8 cellular contexts compared by ENCODE assay signal in the genomic region with DNA sequence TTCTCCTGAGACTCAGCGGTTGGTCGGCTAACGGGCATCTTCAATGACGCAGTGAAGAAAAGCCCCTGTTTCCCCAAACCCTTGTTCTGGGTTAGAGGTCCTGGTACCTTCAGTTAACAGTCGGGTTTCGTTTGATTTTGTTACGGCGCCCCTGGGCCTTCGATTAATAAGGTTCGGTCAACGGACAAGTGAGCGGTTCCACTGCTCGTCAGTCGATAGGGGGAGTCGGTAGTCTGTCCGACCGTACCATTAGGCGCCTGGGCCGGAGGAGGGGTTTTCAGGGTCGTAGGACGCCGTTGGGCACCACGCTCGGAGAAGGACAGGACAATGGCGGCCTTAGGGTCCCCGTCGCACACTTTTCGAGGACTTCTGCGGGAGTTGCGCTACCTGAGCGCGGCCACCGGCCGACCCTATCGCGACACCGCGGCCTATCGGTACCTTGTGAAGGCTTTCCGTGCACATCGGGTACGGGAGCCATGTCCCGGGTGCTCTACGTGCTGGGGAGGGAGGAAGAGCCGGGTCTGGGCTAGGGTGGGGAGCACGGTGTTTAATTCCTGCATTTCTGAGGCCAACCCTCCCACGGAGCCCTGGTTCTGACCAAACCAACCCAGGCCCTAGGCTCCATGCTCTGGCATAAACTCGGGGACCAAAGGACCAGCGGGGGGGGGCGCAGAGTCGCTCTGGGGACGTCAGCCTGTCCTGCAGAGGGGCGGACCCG. TPM values are rescaled to one million over a fixed set of nuclear protein-coding genes. Genes with fewer than 3 reads are reported as not detected.
DNase-seq lines count a peak whose midpoint lies in the region; ATAC-seq and TF ChIP-seq lines count a peak whose summit lies in the region.

A gene with protein sequence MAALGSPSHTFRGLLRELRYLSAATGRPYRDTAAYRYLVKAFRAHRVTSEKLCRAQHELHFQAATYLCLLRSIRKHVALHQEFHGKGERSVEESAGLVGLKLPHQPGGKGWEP (plus strand): TSS at position 280 of the 718 bp plus-strand sequence. CDS start 48 bp downstream, at position 328.

- peaks cover 21% of the 10 kb centered on the region for H3K4me1 Mint-ChIP-seq in HFFc6 (ENCODE audit: low read depth)
- peaks cover 4% of the 10 kb centered on the region for H3K4me1 Mint-ChIP-seq in glutamatergic neuron (ENCODE audit: low read depth, unreplicated experiment)
- H3K4me1 Mint-ChIP-seq in osteocyte (ENCODE audit: unreplicated experiment), result peaks cover 20% of the 10 kb centered on the region

- H3K9ac ChIP-seq in SK-N-MC (ENCODE audit: insufficient read length), result peak within 1 kb of the TSS; percentile 97

- H3K27me3 Mint-ChIP-seq in HFFc6 (ENCODE audit: insufficient read depth), result peaks cover 13% of the 10 kb centered on the region
- H3K27me3 Mint-ChIP-seq in glutamatergic neuron (ENCODE audit: unreplicated experiment), result peaks cover 13% of the 10 kb centered on the region
- no peaks in the 10 kb centered on the region for H3K27me3 Mint-ChIP-seq in osteocyte (ENCODE audit: unreplicated experiment)

- peak; percentile 68 to 69 for ATAC-seq in activated naive CD4-positive, alpha-beta T cell treated with anti-CD3 and anti-CD28 coated beads, Interleukin-2, amount 50 U/mL, for 72 hours
- ATAC-seq in thoracic aorta (ENCODE audit: insufficient number of reproducible peaks, low FRiP score, low read depth), result peak; percentile 71

- H3K36me3 Mint-ChIP-seq in HFFc6 (ENCODE audit: low read depth) (peaks cover 7% of the 10 kb centered on the region), glutamatergic neuron (ENCODE audit: unreplicated experiment) (peaks cover 9% of the 10 kb centered on the region), osteocyte (ENCODE audit: unreplicated experiment) (no peaks in the 10 kb centered on the region)
- peaks cover 22 to 34% of the 10 kb centered on the region in 2 donors for H3K36me3 Mint-ChIP-seq in activated naive CD4-positive, alpha-beta T cell treated with anti-CD3 and anti-CD28 coated beads, Interleukin-2, amount 50 U/mL, for 72 hours

- H3K4me3 Mint-ChIP-seq in HFFc6 (peak within 1 kb of the TSS; percentile 95), glutamatergic neuron (ENCODE audit: unreplicated experiment) (peak within 1 kb of the TSS; percentile 96), osteocyte (ENCODE audit: unreplicated experiment) (peak within 1 kb of the TSS; percentile 90)

- peak within 1 kb of the TSS; percentile 99 for H3K27ac Mint-ChIP-seq in HFFc6
- H3K27ac Mint-ChIP-seq in activated naive CD4-positive, alpha-beta T cell treated with anti-CD3 and anti-CD28 coated beads, Interleukin-2, amount 50 U/mL, for 72 hours, result peak within 1 kb of the TSS; percentile 100
- H3K27ac Mint-ChIP-seq in glutamatergic neuron (ENCODE audit: unreplicated experiment), result peak within 1 kb of the TSS; percentile 100
- peak within 1 kb of the TSS; percentile 100 for H3K27ac Mint-ChIP-seq in osteocyte (ENCODE audit: unreplicated experiment)

- H3K4me3 ChIP-seq in SK-N-MC (peak within 1 kb of the TSS; percentile 86), thoracic aorta (peak within 1 kb of the TSS; percentile 83)

- H3K4me1 ChIP-seq in thoracic aorta (ENCODE audit: control insufficient read depth in 1 of 2, low read depth in 2 of 2), result peaks cover 6 to 14% of the 10 kb centered on the region in 2 donors

- DNase-seq in GM10266 (ENCODE audit: extremely low spot score), result peak; percentile 80
- peak; percentile 92 for DNase-seq in HFFc6
- peak; percentile 96 for DNase-seq in NAMALWA (ENCODE audit: low spot score)
- DNase-seq in SK-N-MC (ENCODE audit: low read depth, low spot score), result peak; percentile 76
- DNase-seq in activated naive CD4-positive, alpha-beta T cell treated with anti-CD3 and anti-CD28 coated beads, Interleukin-2, amount 50 U/mL, for 72 hours (ENCODE audit: low spot score in 2 of 2), result peak; percentile 80 to 87
- peak; percentile 89 for DNase-seq in glutamatergic neuron
- DNase-seq in osteocyte (ENCODE audit: extremely low spot score, unreplicated experiment), result peak; percentile 96
- DNase-seq in thoracic aorta (ENCODE audit: low spot score), result peak; percentile 78

- TF ChIP-seq CTCF in GM10266 (IDR thresholded peaks at IDR 0.05; ENCODE audit: control insufficient read depth, insufficient read depth, low read depth, missing control alignments) (peak; percentile 44), HFFc6 (IDR thresholded peaks at IDR 0.05) (peak; percentile 75), glutamatergic neuron (IDR thresholded peaks at IDR 0.05; ENCODE audit: partially characterized antibody, unreplicated experiment) (peak; percentile 55), osteocyte (IDR thresholded peaks at IDR 0.05) (peak; percentile 38), thoracic aorta (IDR thresholded peaks at IDR 0.05) (peak; percentile 51)

- no peaks in the 10 kb centered on the region for H3K36me3 ChIP-seq in SK-N-MC (ENCODE audit: insufficient read depth, low read length)
- H3K36me3 ChIP-seq in thoracic aorta, result peaks cover 3% of the 10 kb centered on the region

- H3K27ac ChIP-seq in SK-N-MC (peak within 1 kb of the TSS; percentile 99), thoracic aorta (peak within 1 kb of the TSS; percentile 97 to 100)

- H3K9me3 Mint-ChIP-seq in HFFc6 (peaks cover 17% of the 10 kb centered on the region), glutamatergic neuron (ENCODE audit: unreplicated experiment) (peaks cover 20% of the 10 kb centered on the region), osteocyte (ENCODE audit: unreplicated experiment) (no peaks in the 10 kb centered on the region)
- H3K9me3 Mint-ChIP-seq in activated naive CD4-positive, alpha-beta T cell treated with anti-CD3 and anti-CD28 coated beads, Interleukin-2, amount 50 U/mL, for 72 hours, result peaks cover 4 to 6% of the 10 kb centered on the region in 2 donors

- H3K27me3 ChIP-seq in thoracic aorta (replicated peaks; ENCODE audit: insufficient read depth), result no peaks in the 10 kb centered on the region

- H3K9me3 ChIP-seq in SK-N-MC (ENCODE audit: low read depth, low read length) (no peaks in the 10 kb centered on the region), thoracic aorta (no peaks in the 10 kb centered on the region)

RNA-seq across cellular contexts. Expression of the gene that starts here (rescaled TPM):
- total RNA-seq in HFFc6 (2021; fragmentation: NEBNext Ultra II Directional; extraction: Animal tissue kit (Norgen Biotek cat#: 25700)), result 10 to 100 TPM in 5 of 6 experiments, 1 to 10 TPM in 1; 9.5 to 17.5 (median 14.0) TPM
- total RNA-seq in activated naive CD4-positive, alpha-beta T cell treated with anti-CD3 and anti-CD28 coated beads, Interleukin-2, amount 50 U/mL, for 72 hours, result 10 to 100 TPM in 1 of 2 donors, 1 to 10 TPM in 1; 6.8 to 11.5 TPM
- total RNA-seq in glutamatergic neuron (ENCODE audit: unreplicated experiment) (40.1 TPM), osteocyte (8.6 and 13.5 TPM in 2 replicates), thoracic aorta (10 to 100 TPM in 1 of 2 donors, 1 to 10 TPM in 1; 7.9 to 11.4 TPM)

Comparison
In these comparisons a context has a peak if more than half of its experiments do, and no peak if none do; other contexts are left out.
1. Peak in every context shown above with its lines: DNase-seq, ATAC-seq, H3K4me3 ChIP-seq and H3K27ac ChIP-seq.